ENCODE assay signal across 8 cellular contexts in genomic region chr20:4592316-4593148, GRCh38.
DNase-seq lines count a peak whose midpoint lies in the region; FAIRE-seq and TF ChIP-seq lines count a peak whose summit lies in the region.

No MANE protein-coding gene starts in this region.

- in situ Hi-C loops in astrocyte of the cerebellum (cut with HindIII; ENCODE audit: low sequenced_read_pairs): no loop called here

- H3K4me1 ChIP-seq in HUES64 (ENCODE audit: insufficient read depth, low read length): no peaks in the 10 kb centered on the region

- H3K9me3 ChIP-seq in HUES64 (ENCODE audit: insufficient read depth, low read depth, low read length) (no peaks in the 10 kb centered on the region), iPS-18c (ENCODE audit: control insufficient read depth, insufficient read depth, low read length) (no peaks in the 10 kb centered on the region)

- TF ChIP-seq CTCF in D721Med (IDR thresholded peaks at IDR 0.05; ENCODE audit: insufficient read depth, missing control alignments): peak; percentile 80
- TF ChIP-seq CTCF in astrocyte of the cerebellum (IDR thresholded peaks at IDR 0.05; ENCODE audit: low read depth, low read length, missing control alignments): peak; percentile 84

- peaks cover 24% of the 10 kb centered on the region for H3K27me3 ChIP-seq in HUES64 (ENCODE audit: insufficient read depth, low read length)

- DNase-seq in D721Med (ENCODE audit: insufficient read length, low spot score) (no peak), T-helper 1 cell (peak in 4 of 5 donors; percentile 31 to 46 (median 38)), astrocyte of the cerebellum (ENCODE audit: low read depth) (no peak), COR-L47 (lab: John Stamatoyannopoulos, UW) (no peak), foreskin melanocyte (no peak)
- DNase-seq in stimulated activated CD4-positive, alpha-beta T cell treated with anti-CD3 and anti-CD28 coated beads, Interleukin-12 subunit alpha, Interleukin-12 subunit beta, amount 100 ng/mL, for 24 hours (ENCODE audit: low read depth in 2 of 2): peak; percentile 18 to 46

- 9% methylated on average over 46 of the region's 46 CpGs for WGBS in HUES64

- no peak overlapping the region for H3K9ac ChIP-seq in HUES64 (ENCODE audit: low read depth, low read length)

- H3K36me3 ChIP-seq in HUES64 (ENCODE audit: insufficient read depth, low read length): no peaks in the 10 kb centered on the region

- H3K27ac ChIP-seq in HUES64 (ENCODE audit: low read depth, low read length): no peak overlapping the region

- no peak for FAIRE-seq in D721Med (lab: Jason Lieb, UNC)

- H3K4me3 ChIP-seq in HUES64 (ENCODE audit: low read length) (peak overlapping the region; percentile 57), astrocyte of the cerebellum (ENCODE audit: low read depth, low read length) (peak overlapping the region; percentile 37), iPS-18c (ENCODE audit: insufficient read depth, low read depth, low read length) (peak overlapping the region; percentile 29)

Comparison
In these comparisons a context has a peak if more than half of its experiments do, and no peak if none do; other contexts are left out.
1. DNase-seq: peak in T-helper 1 cell (4 of 5) and stimulated activated CD4-positive, alpha-beta T cell treated with anti-CD3 and anti-CD28 coated beads, Interleukin-12 subunit alpha, Interleukin-12 subunit beta, amount 100 ng/mL, for 24 hours (2 of 2); none in D721Med (single experiment), astrocyte of the cerebellum (single experiment), COR-L47 (single experiment) and foreskin melanocyte (single experiment).
2. Peak in every context shown above with its lines, with median percentiles within 50 percentile points of each other: H3K4me3 ChIP-seq.